Comparison of ENCODE assay signal across 11 cellular contexts in genomic region chr17:35539659-35540026, GRCh38. TPM values are rescaled to one million over a fixed set of nuclear protein-coding genes. Genes with fewer than 3 reads are reported as not detected.
DNase-seq lines count a peak whose midpoint lies in the region; ATAC-seq, FAIRE-seq and TF ChIP-seq lines count a peak whose summit lies in the region.
"Had no signal": no experiment of that assay in that cellular context is flagged by ENCODE, and none has a peak within 500 bp of the region (broad histone marks: within the 10 kb centered on the region; RNA-seq: fewer than 3 reads in every experiment).

No MANE protein-coding gene starts in this region.

- TF ChIP-seq CTCF in PC-9 (conservative IDR thresholded peaks at IDR 0.05) (peak; percentile 40; the same call in 1 of the 2 replicates), H1 (IDR thresholded peaks at IDR 0.05; ENCODE audit: control extremely low read depth in 1 of 3, insufficient read depth in 1 of 3, low read depth in 1 of 3, low read length in 3 of 3) (no peak), prostate gland (IDR thresholded peaks at IDR 0.05) (no peak)

- no peaks in the 10 kb centered on the region for H3K9me3 ChIP-seq in PC-9 (ENCODE audit: insufficient read depth, low read depth)
- H3K9me3 ChIP-seq in H1 (ENCODE audit: insufficient read depth in 2 of 2, low read depth in 1 of 2, low read length in 1 of 2): no peaks in the 10 kb centered on the region
- H3K9me3 ChIP-seq in prostate gland: no peaks in the 10 kb centered on the region
- H3K9me3 ChIP-seq: adrenal gland had no signal

- H3K18ac ChIP-seq in H1 (ENCODE audit: extremely low read depth, low read length): no peak overlapping the region

- H3K4me1 Mint-ChIP-seq in activated CD4-positive, alpha-beta T cell treated with anti-CD3 and anti-CD28 coated beads, Interleukin-2, amount 10 ng/mL, durations not matched to agents 7 days and 5 days: peaks cover 53% of the 10 kb centered on the region
- peaks cover 35% of the 10 kb centered on the region for H3K4me1 Mint-ChIP-seq in stimulated activated effector memory CD8-positive, alpha-beta T cell treated with anti-CD3 and anti-CD28 coated beads, Interleukin-12 subunit alpha, Interleukin-12 subunit beta, amount 100 ng/mL, for 72 hours

- H4K5ac ChIP-seq in H1 (ENCODE audit: insufficient read length, low read depth, low read length): no peak overlapping the region

- no peaks in the 10 kb centered on the region for H3F3A ChIP-seq in PC-9 (ENCODE audit: insufficient read depth, low read depth)

- H3K23ac ChIP-seq in H1 (ENCODE audit: insufficient read length): no peak overlapping the region

- no peaks in the 10 kb centered on the region for H3K9me2 ChIP-seq in PC-9 (ENCODE audit: insufficient read depth)

- H2AFZ ChIP-seq in PC-9: no peak overlapping the region
- 0 out of 2 replicates have a peak overlapping the region, but pooled peaks have one; percentile 31 for H2AFZ ChIP-seq in H1 (ENCODE audit: low read length)

- no peak overlapping the region for H3K56ac ChIP-seq in H1 (replicated peaks; ENCODE audit: insufficient read length, low read depth, low read length)

- H4K91ac ChIP-seq in H1 (replicated peaks; ENCODE audit: insufficient read length, low read length): no peak overlapping the region

- no peaks in the 10 kb centered on the region for H3K9me3 Mint-ChIP-seq in activated CD4-positive, alpha-beta T cell treated with anti-CD3 and anti-CD28 coated beads, Interleukin-2, amount 10 ng/mL, durations not matched to agents 7 days and 5 days
- no peaks in the 10 kb centered on the region for H3K9me3 Mint-ChIP-seq in stimulated activated effector memory CD8-positive, alpha-beta T cell treated with anti-CD3 and anti-CD28 coated beads, Interleukin-12 subunit alpha, Interleukin-12 subunit beta, amount 100 ng/mL, for 72 hours

- no peak for FAIRE-seq in H1 (lab: Jason Lieb, UNC)

- H2BK120ac ChIP-seq in H1 (replicated peaks; ENCODE audit: low read depth, low read length): no peak overlapping the region

- WGBS in H1 (ENCODE audit: extremely low coverage in 1 of 2, insufficient coverage in 1 of 2, insufficient read length in 1 of 2, insufficient replicate concordance in 2 of 2, low coverage in 1 of 2, low lambda C conversion rate in 2 of 2, missing lambda C conversion rate in 1 of 2), 2 experiments: 63% methylated on average over 5 of the region's 5 CpGs; no CpG with 5 or more reads in 1 of the 2 experiments
- 44% methylated on average over 5 of the region's 5 CpGs for WGBS in prostate gland

- intact Hi-C loops in PC-9 (cut with micrococcal nuclease; ENCODE audit: unreplicated experiment) (loop anchor here (1.0 to 10.0 kb wide), 5 partner anchors 208 to 1335 kb away; partner anchors contain the start of gene LIG3), prostate gland (cut with DNase I) (loop anchor here (2.0 kb wide), 1 partner anchor 227 kb away; no protein-coding TSS in a partner anchor)

- no peak for TF ChIP-seq EP300 in H1 (IDR thresholded peaks at IDR 0.05; ENCODE audit: borderline replicate concordance in 1 of 2, low read depth in 2 of 2, low read length in 2 of 2)

- H2AK5ac ChIP-seq in H1 (ENCODE audit: low read depth, low read length): no peak overlapping the region

- no peak overlapping the region for H4K8ac ChIP-seq in H1 (ENCODE audit: extremely low read depth, insufficient read depth, low read length)

- H3K27me3 Mint-ChIP-seq in activated CD4-positive, alpha-beta T cell treated with anti-CD3 and anti-CD28 coated beads, Interleukin-2, amount 10 ng/mL, durations not matched to agents 7 days and 5 days: no peaks in the 10 kb centered on the region

- H3K79me2 ChIP-seq in PC-9 (ENCODE audit: low read depth) (no peaks in the 10 kb centered on the region), H1 (ENCODE audit: control insufficient read depth in 1 of 2, insufficient read depth in 2 of 2, low read length in 2 of 2) (no peaks in the 10 kb centered on the region)

- no TSS peak for BruUV-seq in PC-9 (replicated peaks; lab: Mats Ljungman, UMichigan)

- H3K79me1 ChIP-seq in H1 (ENCODE audit: low read depth, low read length): no peaks in the 10 kb centered on the region

- no peak for ATAC-seq in stimulated activated effector memory CD8-positive, alpha-beta T cell treated with anti-CD3 and anti-CD28 coated beads, Interleukin-12 subunit alpha, Interleukin-12 subunit beta, amount 100 ng/mL, for 72 hours

- no peak overlapping the region for H2BK15ac ChIP-seq in H1 (ENCODE audit: low read length)

- H3K4me2 ChIP-seq in PC-9: 0 out of 2 replicates have a peak overlapping the region, but pooled peaks have one; percentile 5
- no peak overlapping the region for H3K4me2 ChIP-seq in H1 (ENCODE audit: insufficient read depth in 1 of 2, low read depth in 2 of 2, low read length in 2 of 2)

- TF ChIP-seq RAD21 in H1 (IDR thresholded peaks at IDR 0.05 in 1 of 2, conservative IDR thresholded peaks at IDR 0.05 in 1 of 2; ENCODE audit: low read depth in 2 of 2, low read length in 2 of 2): no peak

- H3K27me3 ChIP-seq in PC-9 (ENCODE audit: insufficient read depth, low read depth) (no peaks in the 10 kb centered on the region), H1 (replicated peaks in 1 of 4; ENCODE audit: control insufficient read depth in 3 of 4, extremely low read depth in 1 of 4, insufficient read depth in 3 of 4, low read length in 3 of 4) (no peaks in the 10 kb centered on the region), prostate gland (replicated peaks; ENCODE audit: insufficient read depth) (no peaks in the 10 kb centered on the region)
- H3K27me3 ChIP-seq: adrenal gland had no signal

- POLR2A ChIA-PET in activated CD4-positive, alpha-beta T cell treated with anti-CD3 and anti-CD28 coated beads, Interleukin-2, amount 10 ng/mL, durations not matched to agents 7 days and 5 days (lab: Charles Lee): interaction anchor here (0.5 kb wide), 1 partner anchor 183 kb away, joined by 3 read pairs; no protein-coding TSS in a partner anchor
- POLR2A ChIA-PET in PC-9 (lab: Charles Lee; ENCODE audit: unreplicated experiment) (interaction anchor here (0.5 kb wide), 1 partner anchor 1053 kb away, joined by 3 read pairs; no protein-coding TSS in a partner anchor), H1 (lab: Charles Lee; ENCODE audit: partially characterized antibody) (no interaction called here)

- no peak overlapping the region for H2BK20ac ChIP-seq in H1 (ENCODE audit: low read length)

- H3K27ac ChIP-seq in PC-9: no peak overlapping the region
- no peak overlapping the region for H3K27ac ChIP-seq in H1 (ENCODE audit: low read depth, low read length)
- H3K27ac ChIP-seq in prostate gland: no peak overlapping the region

- no peak overlapping the region for H3K14ac ChIP-seq in H1 (ENCODE audit: insufficient read length)

- no peak overlapping the region for H3K9ac ChIP-seq in H1 (replicated peaks in 1 of 4; ENCODE audit: extremely low read depth in 1 of 4, low read depth in 3 of 4, low read length in 3 of 4)

- H3K36me3 ChIP-seq in PC-9 (ENCODE audit: low read depth): no peaks in the 10 kb centered on the region
- no peaks in the 10 kb centered on the region for H3K36me3 ChIP-seq in H1 (ENCODE audit: control insufficient read depth in 2 of 4, insufficient read depth in 4 of 4, low read length in 3 of 4)
- H3K36me3 ChIP-seq in prostate gland: no peaks in the 10 kb centered on the region
- H3K36me3 ChIP-seq: adrenal gland had no signal

- CTCF ChIA-PET in activated CD4-positive, alpha-beta T cell treated with anti-CD3 and anti-CD28 coated beads, Interleukin-2, amount 10 ng/mL, durations not matched to agents 7 days and 5 days (lab: Charles Lee): interaction anchor here (0.7 to 4.4 kb wide), 17 partner anchors 10 to 364 kb away, joined by 3 to 26 read pairs (median 3); partner anchors contain the start of genes PEX12 and SLFN14
- CTCF ChIA-PET in PC-9 (lab: Charles Lee): interaction anchor here (0.6 to 0.7 kb wide), 6 partner anchors 12 to 1125 kb away, joined by 3 to 8 read pairs (median 4); no protein-coding TSS in a partner anchor
- CTCF ChIA-PET in H1 (lab: Charles Lee; ENCODE audit: partially characterized antibody): interaction anchor here (0.5 to 5.1 kb wide), 13 partner anchors 9 to 481 kb away, joined by 3 to 54 read pairs (median 3); no protein-coding TSS in a partner anchor

- no peak overlapping the region for H3K4ac ChIP-seq in H1 (replicated peaks; ENCODE audit: insufficient read length, low read depth, low read length)

- peak overlapping the region; percentile 98 for H3K27ac Mint-ChIP-seq in activated CD4-positive, alpha-beta T cell treated with anti-CD3 and anti-CD28 coated beads, Interleukin-2, amount 10 ng/mL, durations not matched to agents 7 days and 5 days
- H3K27ac Mint-ChIP-seq in stimulated activated effector memory CD8-positive, alpha-beta T cell treated with anti-CD3 and anti-CD28 coated beads, Interleukin-12 subunit alpha, Interleukin-12 subunit beta, amount 100 ng/mL, for 72 hours: peak overlapping the region; percentile 97

- no peak for TF ChIP-seq POLR2A in H1 (IDR thresholded peaks at IDR 0.05; ENCODE audit: control extremely low read depth in 1 of 2, low read depth in 2 of 2, low read length in 2 of 2)
- no peak for TF ChIP-seq POLR2A in prostate gland (IDR thresholded peaks at IDR 0.05)

- no peak overlapping the region for H2BK5ac ChIP-seq in H1 (ENCODE audit: low read depth, low read length)

- no peak overlapping the region for H3K4me3 ChIP-seq in PC-9
- H3K4me3 ChIP-seq in H1 (ENCODE audit: extremely low read depth in 1 of 4, insufficient read depth in 2 of 4, low read depth in 3 of 4, low read length in 4 of 4): no peak overlapping the region
- no peak overlapping the region for H3K4me3 ChIP-seq in prostate gland
- H3K4me3 ChIP-seq: adrenal gland had no signal

- no peak overlapping the region for H2BK12ac ChIP-seq in H1 (ENCODE audit: low read depth, low read length)

- H4K20me1 ChIP-seq in PC-9 (ENCODE audit: insufficient read depth) (no peaks in the 10 kb centered on the region), H1 (replicated peaks in 1 of 2; ENCODE audit: control insufficient read depth in 1 of 2, insufficient read depth in 2 of 2, low read length in 2 of 2) (no peaks in the 10 kb centered on the region)

- no peaks in the 10 kb centered on the region for H3K23me2 ChIP-seq in H1 (ENCODE audit: low read depth, low read length)

- DNase-seq in activated CD4-positive, alpha-beta T cell treated with anti-CD3 and anti-CD28 coated beads, Interleukin-2, amount 10 ng/mL, durations not matched to agents 7 days and 5 days: no peak
- no peak for DNase-seq in activated CD4-positive, alpha-beta T cell treated with anti-CD3 and anti-CD28 coated beads for 48 hours
- DNase-seq in PC-9 (no peak), H1 (ENCODE audit: low read depth in 1 of 2, low spot score in 2 of 2) (no peak), OCI-M2 (lab: John Stamatoyannopoulos, UW; ENCODE audit: unreplicated experiment) (no peak), SHP77 treated with DMSO at 0.1 percent for 48 hours (lab: John Stamatoyannopoulos, UW) (no peak), prostate gland (ENCODE audit: low spot score) (no peak)
- no peak for DNase-seq in stimulated activated effector memory CD8-positive, alpha-beta T cell treated with anti-CD3 and anti-CD28 coated beads, Interleukin-12 subunit alpha, Interleukin-12 subunit beta, amount 100 ng/mL, for 72 hours (ENCODE audit: low spot score in 2 of 2)
- DNase-seq: NCI-H510A had no signal

- H3K36me3 Mint-ChIP-seq in activated CD4-positive, alpha-beta T cell treated with anti-CD3 and anti-CD28 coated beads, Interleukin-2, amount 10 ng/mL, durations not matched to agents 7 days and 5 days (ENCODE audit: low read depth): peaks cover 37% of the 10 kb centered on the region
- H3K36me3 Mint-ChIP-seq in stimulated activated effector memory CD8-positive, alpha-beta T cell treated with anti-CD3 and anti-CD28 coated beads, Interleukin-12 subunit alpha, Interleukin-12 subunit beta, amount 100 ng/mL, for 72 hours: peaks cover 40% of the 10 kb centered on the region

- peak overlapping the region; percentile 84 for H3K4me3 Mint-ChIP-seq in activated CD4-positive, alpha-beta T cell treated with anti-CD3 and anti-CD28 coated beads, Interleukin-2, amount 10 ng/mL, durations not matched to agents 7 days and 5 days
- peak overlapping the region; percentile 70 for H3K4me3 Mint-ChIP-seq in stimulated activated effector memory CD8-positive, alpha-beta T cell treated with anti-CD3 and anti-CD28 coated beads, Interleukin-12 subunit alpha, Interleukin-12 subunit beta, amount 100 ng/mL, for 72 hours

- H3K4me1 ChIP-seq in PC-9 (replicated peaks; ENCODE audit: insufficient read depth): no peaks in the 10 kb centered on the region
- H3K4me1 ChIP-seq in H1 (replicated peaks in 1 of 4; ENCODE audit: control insufficient read depth in 3 of 4, insufficient read depth in 4 of 4, low read length in 3 of 4): no peaks in the 10 kb centered on the region
- H3K4me1 ChIP-seq in prostate gland (replicated peaks): no peaks in the 10 kb centered on the region
- H3K4me1 ChIP-seq: adrenal gland had no signal

RNA-seq across cellular contexts. Expression of gene SLFN12L, which starts 2.2 kb away (rescaled TPM):
- total RNA-seq in activated CD4-positive, alpha-beta T cell treated with anti-CD3 and anti-CD28 coated beads, Interleukin-2, amount 10 ng/mL, durations not matched to agents 7 days and 5 days: 100 to 1,000 TPM in 1 of 2 experiments, 10 to 100 TPM in 1; 97.9 to 102 TPM
- total RNA-seq in PC-9 (2021): not detected in 2 replicates
- not detected in 2 replicates for total RNA-seq in H1 (2021; fragmentation: NEBNext Ultra II Directional; extraction: Animal tissue kit (Norgen Biotek cat#: 25700))
- not detected in 2 replicates for polyA plus RNA-seq in H1 (2011; rRNA removed)
- polyA plus RNA-seq in H1 (2011; cell fraction: cytosol; rRNA removed): not detected
- polyA plus RNA-seq in H1 (2011; cell fraction: nucleus; rRNA removed): not detected
- polyA plus RNA-seq in H1 (2012, experiment 1 of 2): not detected in 4 replicates
- polyA plus RNA-seq in H1 (2012, experiment 2 of 2): not detected
- not detected for polyA plus RNA-seq in H1 (2013, experiment 1 of 2)
- polyA plus RNA-seq in H1 (2013, experiment 2 of 2): not detected
- not detected in 2 replicates for polyA minus RNA-seq in H1 (2011; rRNA and poly(A)+ RNA removed)
- not detected for polyA minus RNA-seq in H1 (2011; cell fraction: cytosol; rRNA and poly(A)+ RNA removed)
- polyA minus RNA-seq in H1 (2011; cell fraction: nucleus; rRNA and poly(A)+ RNA removed): not detected
- 1 to 10 TPM in 1 of 2 donors, under 1 TPM in 1; 0.23 to 1.2 TPM for total RNA-seq in prostate gland

RNA-seq across cellular contexts. Expression of gene SLFN14, which starts 21.0 kb away (rescaled TPM):
- total RNA-seq in activated CD4-positive, alpha-beta T cell treated with anti-CD3 and anti-CD28 coated beads, Interleukin-2, amount 10 ng/mL, durations not matched to agents 7 days and 5 days: not detected
- total RNA-seq in PC-9 (2021): not detected in 2 replicates
- not detected in 2 replicates for total RNA-seq in H1 (2021; fragmentation: NEBNext Ultra II Directional; extraction: Animal tissue kit (Norgen Biotek cat#: 25700))
- polyA plus RNA-seq in H1 (2011; rRNA removed): 0.03 TPM in 1 of 2 replicates, not detected in the other
- not detected for polyA plus RNA-seq in H1 (2011; cell fraction: cytosol; rRNA removed)
- polyA plus RNA-seq in H1 (2011; cell fraction: nucleus; rRNA removed): not detected
- polyA plus RNA-seq in H1 (2012, experiment 1 of 2): not detected in 4 replicates
- not detected for polyA plus RNA-seq in H1 (2012, experiment 2 of 2)
- polyA plus RNA-seq in H1 (2013, experiment 1 of 2): not detected
- polyA plus RNA-seq in H1 (2013, experiment 2 of 2): not detected
- polyA minus RNA-seq in H1 (2011; rRNA and poly(A)+ RNA removed): not detected in 2 replicates
- polyA minus RNA-seq in H1 (2011; cell fraction: cytosol; rRNA and poly(A)+ RNA removed): not detected
- polyA minus RNA-seq in H1 (2011; cell fraction: nucleus; rRNA and poly(A)+ RNA removed): not detected
- total RNA-seq in prostate gland: not detected
- total RNA-seq: adrenal gland had no signal
- polyA plus RNA-seq: adrenal gland, esophagus had no signal

RNA-seq across cellular contexts. Expression of gene PEX12, which starts 38.7 kb away (rescaled TPM):
- total RNA-seq in activated CD4-positive, alpha-beta T cell treated with anti-CD3 and anti-CD28 coated beads, Interleukin-2, amount 10 ng/mL, durations not matched to agents 7 days and 5 days: 1 to 10 TPM; 4.0 to 5.5 TPM
- total RNA-seq in PC-9 (2021) (4.7 and 5.8 TPM in 2 replicates), prostate gland (10 to 100 TPM in 1 of 2 donors, 1 to 10 TPM in 1; 9.4 to 11.6 TPM)
- 2.5 and 3.0 TPM in 2 replicates for total RNA-seq in H1 (2021; fragmentation: NEBNext Ultra II Directional; extraction: Animal tissue kit (Norgen Biotek cat#: 25700))
- polyA plus RNA-seq in H1 (2011; rRNA removed): 4.5 and 5.9 TPM in 2 replicates
- 3.6 TPM for polyA plus RNA-seq in H1 (2011; cell fraction: cytosol; rRNA removed)
- 3.5 TPM for polyA plus RNA-seq in H1 (2011; cell fraction: nucleus; rRNA removed)
- 3.0 to 4.1 TPM (median 3.5 TPM) in 4 replicates for polyA plus RNA-seq in H1 (2012, experiment 1 of 2)
- polyA plus RNA-seq in H1 (2012, experiment 2 of 2): 0.37 TPM
- polyA plus RNA-seq in H1 (2013, experiment 1 of 2): 3.4 TPM
- 3.9 TPM for polyA plus RNA-seq in H1 (2013, experiment 2 of 2)
- polyA minus RNA-seq in H1 (2011; rRNA and poly(A)+ RNA removed): 4.6 and 6.0 TPM in 2 replicates
- polyA minus RNA-seq in H1 (2011; cell fraction: cytosol; rRNA and poly(A)+ RNA removed): 2.9 TPM
- polyA minus RNA-seq in H1 (2011; cell fraction: nucleus; rRNA and poly(A)+ RNA removed): 2.5 TPM

RNA-seq across cellular contexts. Expression of gene AP2B1, which starts 47.5 kb away (rescaled TPM):
- total RNA-seq in activated CD4-positive, alpha-beta T cell treated with anti-CD3 and anti-CD28 coated beads, Interleukin-2, amount 10 ng/mL, durations not matched to agents 7 days and 5 days: 100 to 1,000 TPM; 180 to 185 TPM
- 153 and 186 TPM in 2 replicates for total RNA-seq in PC-9 (2021)
- total RNA-seq in H1 (2021; fragmentation: NEBNext Ultra II Directional; extraction: Animal tissue kit (Norgen Biotek cat#: 25700)): 194 and 199 TPM in 2 replicates
- polyA plus RNA-seq in H1 (2011; rRNA removed): 63.4 and 95.5 TPM in 2 replicates
- polyA plus RNA-seq in H1 (2011; cell fraction: cytosol; rRNA removed): 90.2 TPM
- 69.7 TPM for polyA plus RNA-seq in H1 (2011; cell fraction: nucleus; rRNA removed)
- 89.2 to 118 TPM (median 113 TPM) in 4 replicates for polyA plus RNA-seq in H1 (2012, experiment 1 of 2)
- 12.5 TPM for polyA plus RNA-seq in H1 (2012, experiment 2 of 2)
- polyA plus RNA-seq in H1 (2013, experiment 1 of 2): 72.4 TPM
- polyA plus RNA-seq in H1 (2013, experiment 2 of 2): 69.8 TPM
- polyA minus RNA-seq in H1 (2011; rRNA and poly(A)+ RNA removed): 265 and 350 TPM in 2 replicates
- 98.9 TPM for polyA minus RNA-seq in H1 (2011; cell fraction: cytosol; rRNA and poly(A)+ RNA removed)
- polyA minus RNA-seq in H1 (2011; cell fraction: nucleus; rRNA and poly(A)+ RNA removed): 115 TPM
- 10 to 100 TPM; 66.8 to 92.9 TPM for total RNA-seq in prostate gland

Comparison
In these comparisons a context has a peak if more than half of its experiments do, and no peak if none do; other contexts are left out.
1. RNA of gene SLFN12L, which starts 2.2 kb away (total RNA-seq): 97.9 to 102 TPM in activated CD4-positive, alpha-beta T cell treated with anti-CD3 and anti-CD28 coated beads, Interleukin-2, amount 10 ng/mL, durations not matched to agents 7 days and 5 days; 0.23 to 1.2 TPM in prostate gland, not detected in PC-9 and not detected in H1; every median in the first group is over 10 times any median in the second.